In the genomic region with DNA sequence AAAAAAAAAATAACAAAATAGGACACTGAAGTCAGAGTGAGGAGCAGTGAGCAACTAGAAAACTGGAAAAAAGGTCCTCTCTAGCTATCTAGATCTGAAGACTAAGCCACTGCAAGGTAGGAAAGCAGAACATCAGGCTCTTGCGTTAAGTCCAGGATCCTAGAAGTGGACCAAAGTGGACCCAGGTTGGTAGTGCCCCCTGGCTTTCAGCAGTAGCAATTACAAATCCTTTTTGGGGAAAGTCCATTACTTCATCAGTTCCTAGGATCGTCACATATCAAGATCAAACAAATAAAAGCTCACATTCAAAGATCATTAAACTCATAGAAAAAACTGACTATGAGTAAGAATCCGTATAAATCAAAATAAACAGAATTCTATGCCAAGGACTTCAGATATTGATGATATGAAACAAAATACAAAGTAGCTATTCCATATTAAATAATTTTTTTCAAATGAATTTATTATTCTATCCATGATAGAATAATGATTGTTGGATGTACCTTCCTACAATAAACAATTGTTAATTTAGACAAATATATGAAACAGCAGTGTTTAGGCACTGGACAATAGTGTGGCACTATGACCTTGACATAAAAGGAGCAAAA, we compare ENCODE assay signal across 8 cellular contexts. TPM values are rescaled to one million over a fixed set of nuclear protein-coding genes. Genes with fewer than 3 reads are reported as not detected.
DNase-seq lines count a peak whose midpoint lies in the region; ATAC-seq and TF ChIP-seq lines count a peak whose summit lies in the region.

No MANE protein-coding gene starts in this region.

- peaks cover 5% of the 10 kb centered on the region for H3K9me3 Mint-ChIP-seq in activated T-helper 17 cell treated with anti-CD3 and anti-CD28 coated beads, Interleukin-2, amount 50 U/mL, for 72 hours
- H3K9me3 Mint-ChIP-seq in osteocyte (ENCODE audit: unreplicated experiment) = no peaks in the 10 kb centered on the region

- H3K27ac Mint-ChIP-seq in activated T-helper 17 cell treated with anti-CD3 and anti-CD28 coated beads, Interleukin-2, amount 50 U/mL, for 72 hours = no peak overlapping the region
- H3K27ac Mint-ChIP-seq in osteocyte (ENCODE audit: unreplicated experiment) = no peak overlapping the region

- ATAC-seq in GM21381 (IDR thresholded peaks at IDR 0.05; ENCODE audit: unreplicated experiment) = peak; percentile 43
- ATAC-seq in activated T-helper 17 cell treated with anti-CD3 and anti-CD28 coated beads, Interleukin-2, amount 50 U/mL, for 72 hours (replicated peaks) = no peak

- H3K27me3 Mint-ChIP-seq in activated T-helper 17 cell treated with anti-CD3 and anti-CD28 coated beads, Interleukin-2, amount 50 U/mL, for 72 hours = peaks cover 10% of the 10 kb centered on the region
- no peaks in the 10 kb centered on the region for H3K27me3 Mint-ChIP-seq in osteocyte (ENCODE audit: unreplicated experiment)

- H3K4me1 Mint-ChIP-seq in activated T-helper 17 cell treated with anti-CD3 and anti-CD28 coated beads, Interleukin-2, amount 50 U/mL, for 72 hours = peaks cover 18% of the 10 kb centered on the region
- peaks cover 18% of the 10 kb centered on the region for H3K4me1 Mint-ChIP-seq in osteocyte (ENCODE audit: unreplicated experiment)

- peaks cover 5% of the 10 kb centered on the region for H3K36me3 Mint-ChIP-seq in activated T-helper 17 cell treated with anti-CD3 and anti-CD28 coated beads, Interleukin-2, amount 50 U/mL, for 72 hours (ENCODE audit: low read depth)
- H3K36me3 Mint-ChIP-seq in osteocyte (ENCODE audit: unreplicated experiment) = no peaks in the 10 kb centered on the region

- peak overlapping the region; percentile 23 for H3K4me3 Mint-ChIP-seq in activated T-helper 17 cell treated with anti-CD3 and anti-CD28 coated beads, Interleukin-2, amount 50 U/mL, for 72 hours
- H3K4me3 Mint-ChIP-seq in osteocyte (ENCODE audit: unreplicated experiment) = no peak overlapping the region

- peak; percentile 18 for DNase-seq in DMS153 (lab: John Stamatoyannopoulos, UW)
- DNase-seq in NCI-H2196 treated with DMSO at 0.1 percent for 48 hours (lab: John Stamatoyannopoulos, UW; ENCODE audit: unreplicated experiment) = peak; percentile 44
- DNase-seq in globus pallidus (ENCODE audit: low spot score) = peak; percentile 78
- DNase-seq in osteocyte (ENCODE audit: extremely low spot score, unreplicated experiment) = no peak
- no peak for DNase-seq in NCI-H1930 (lab: John Stamatoyannopoulos, UW)
- no peak for DNase-seq in NCI-H128 (lab: John Stamatoyannopoulos, UW; ENCODE audit: unreplicated experiment)

- peak; percentile 70 for TF ChIP-seq CTCF in osteocyte (IDR thresholded peaks at IDR 0.05)

RNA-seq across cellular contexts. Expression of gene RICTOR, which starts 6.5 kb away (rescaled TPM):
- 10 to 100 TPM; 35.1 to 84.8 TPM for total RNA-seq in activated T-helper 17 cell treated with anti-CD3 and anti-CD28 coated beads, Interleukin-2, amount 50 U/mL, for 72 hours
- 31.2 and 32.9 TPM in 2 replicates for total RNA-seq in osteocyte

Comparison
In these comparisons a context has a peak if more than half of its experiments do, and no peak if none do; other contexts are left out.
1. DNase-seq: peak in DMS153 (single experiment), NCI-H2196 treated with DMSO at 0.1 percent for 48 hours (single experiment) and globus pallidus (single experiment); none in osteocyte (single experiment), NCI-H1930 (0 of 2) and NCI-H128 (single experiment).